In the genomic region with DNA sequence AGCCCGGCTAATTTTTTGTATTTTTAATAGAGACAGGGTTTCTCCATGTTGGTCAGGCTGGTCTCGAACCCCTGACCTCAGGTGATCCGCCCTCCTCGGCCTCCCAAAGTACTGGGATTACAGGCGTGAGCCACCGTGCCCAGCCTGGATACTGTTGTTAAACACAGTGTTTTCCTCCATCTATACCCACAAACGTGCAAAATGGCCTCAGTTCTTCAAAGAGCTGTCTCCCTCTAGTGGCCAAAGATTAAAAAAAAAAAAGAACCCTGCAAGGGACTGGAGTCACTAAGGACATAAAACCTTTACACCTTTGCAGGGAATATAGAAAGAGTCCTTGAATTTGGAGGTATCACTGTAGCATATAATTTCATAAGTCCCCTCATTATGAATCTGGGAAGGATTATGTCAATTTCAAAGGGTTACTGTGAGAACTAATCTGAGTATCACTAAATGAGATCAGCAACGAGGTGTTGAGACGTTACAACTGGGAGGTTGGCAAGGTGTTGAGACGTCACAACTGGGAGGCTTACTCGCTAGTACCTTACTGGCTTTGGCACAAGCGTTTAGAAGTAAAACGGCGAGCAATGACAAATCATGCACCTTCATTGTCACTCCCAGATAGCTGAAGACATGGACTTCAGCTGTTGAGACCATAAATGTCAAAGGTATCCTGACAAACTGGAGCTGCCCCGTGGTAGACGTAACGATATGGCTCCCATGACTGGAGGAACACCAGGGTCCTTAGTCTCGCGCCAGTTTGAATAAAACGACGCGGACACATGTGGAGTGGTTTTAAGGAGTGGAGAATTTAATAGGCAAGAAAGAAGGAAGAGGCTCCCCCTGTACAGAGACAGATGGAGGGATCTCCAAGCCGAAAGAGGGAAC, we compare ENCODE assay signal across 7 cellular contexts. TPM values are rescaled to one million over a fixed set of nuclear protein-coding genes. Genes with fewer than 3 reads are reported as not detected.
DNase-seq lines count a peak whose midpoint lies in the region; FAIRE-seq and TF ChIP-seq lines count a peak whose summit lies in the region.

No MANE protein-coding gene starts in this region.

- no peak overlapping the region for H3K4me3 Mint-ChIP-seq in osteocyte (ENCODE audit: unreplicated experiment)

- H3K4me1 Mint-ChIP-seq in osteocyte (ENCODE audit: unreplicated experiment) = no peaks in the 10 kb centered on the region

- FAIRE-seq in TTC549 (lab: Jason Lieb, UNC) = peak; percentile 59

- no peak overlapping the region for H3K27ac Mint-ChIP-seq in osteocyte (ENCODE audit: unreplicated experiment)

- H3K27me3 Mint-ChIP-seq in osteocyte (ENCODE audit: unreplicated experiment) = peaks cover 8% of the 10 kb centered on the region

- no peaks in the 10 kb centered on the region for H3K36me3 Mint-ChIP-seq in osteocyte (ENCODE audit: unreplicated experiment)

- DNase-seq in GDM1 (lab: John Stamatoyannopoulos, UW) = peak; percentile 10
- peak; percentile 65 for DNase-seq in H7
- DNase-seq in NCI-H2029 treated with DMSO at 0.1 percent for 48 hours (lab: John Stamatoyannopoulos, UW) = peak; percentile 11
- DNase-seq in fibroblast of mammary gland (ENCODE audit: low read depth) = peak; percentile 61
- DNase-seq in osteocyte (ENCODE audit: extremely low spot score, unreplicated experiment) = peak; percentile 66
- DNase-seq in activated gamma-delta T cell (lab: John Stamatoyannopoulos, UW) = no peak

- H3K4me3 ChIP-seq in H7 (ENCODE audit: insufficient read depth, low read depth, low read length) (no peak overlapping the region), fibroblast of mammary gland (ENCODE audit: control insufficient read depth, low read depth, low read length) (no peak overlapping the region)

- no peaks in the 10 kb centered on the region for H3K36me3 ChIP-seq in H7 (replicated peaks; ENCODE audit: control insufficient read depth, insufficient read depth, low read length)

- H3K9me3 Mint-ChIP-seq in osteocyte (ENCODE audit: unreplicated experiment) = no peaks in the 10 kb centered on the region

- H3K27me3 ChIP-seq in H7 (ENCODE audit: control insufficient read depth, insufficient read depth, low read length) = no peaks in the 10 kb centered on the region

- peak; percentile 61 for TF ChIP-seq CTCF in fibroblast of mammary gland (conservative IDR thresholded peaks at IDR 0.05; ENCODE audit: control insufficient read depth, insufficient read depth, low read depth, low read length)
- peak; percentile 65 for TF ChIP-seq CTCF in osteocyte (IDR thresholded peaks at IDR 0.05)

RNA-seq across cellular contexts. Expression of a gene that starts 33.4 kb away (rescaled TPM):
- total RNA-seq in H7 (2014; rRNA removed; shearing (Covaris generic)) = not detected in 2 replicates
- not detected in 2 replicates for total RNA-seq in osteocyte
